12 cellular contexts compared by ENCODE assay signal in the genomic region with DNA sequence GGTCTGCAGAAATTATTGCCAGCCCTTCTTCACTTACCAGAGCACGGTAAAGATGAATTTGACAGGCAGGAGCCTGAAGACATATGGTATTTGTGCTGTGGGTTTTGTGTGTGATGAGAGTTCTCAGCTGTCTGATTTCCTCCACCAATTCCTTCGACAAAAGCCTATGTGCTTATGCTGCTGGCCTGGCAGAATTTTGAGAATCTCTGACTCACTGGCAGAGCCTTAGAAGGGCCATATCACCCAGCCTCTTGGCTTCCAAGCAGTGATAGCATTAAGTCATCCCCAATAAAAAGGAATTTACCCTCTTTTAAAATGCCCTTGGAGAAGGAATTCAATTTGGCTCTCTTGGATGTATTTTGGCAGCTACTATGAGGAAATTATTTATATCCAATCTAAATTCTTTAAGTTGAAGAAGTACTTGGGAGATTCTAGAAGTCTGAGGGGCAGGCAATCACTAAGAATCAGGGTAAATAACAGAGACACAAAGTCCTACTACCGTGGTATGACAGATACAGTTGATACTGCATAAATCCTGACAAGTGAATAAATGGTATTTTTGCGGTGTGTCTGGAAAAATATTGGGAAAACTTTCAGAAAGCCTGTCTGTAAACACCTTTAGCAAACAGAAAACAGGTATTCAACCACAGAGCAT.
DNase-seq lines count a peak whose midpoint lies in the region; ATAC-seq and TF ChIP-seq lines count a peak whose summit lies in the region.
"Had no signal": no experiment of that assay in that cellular context is flagged by ENCODE, and none has a peak within 500 bp of the region (broad histone marks: within the 10 kb centered on the region; RNA-seq: fewer than 3 reads in every experiment).

No MANE protein-coding gene starts in this region.

- in situ Hi-C loops in G401 (cut with HindIII; ENCODE audit: low sequenced_read_pairs) = no loop called here

- H3K9me3 ChIP-seq in breast epithelium = no peaks in the 10 kb centered on the region
- H3K9me3 ChIP-seq: psoas muscle had no signal

- TF ChIP-seq CTCF in dorsolateral prefrontal cortex (IDR thresholded peaks at IDR 0.05 in 54 of 56, conservative IDR thresholded peaks at IDR 0.05 in 2 of 56; ENCODE audit: low read depth in 1 of 56, partially characterized antibody in 56 of 56) = no peak
- TF ChIP-seq CTCF in breast epithelium (IDR thresholded peaks at IDR 0.05) = no peak

- no peaks in the 10 kb centered on the region for H3K36me3 ChIP-seq in breast epithelium

- no peak for ATAC-seq in GM18861 (IDR thresholded peaks at IDR 0.05; ENCODE audit: unreplicated experiment)

- TF ChIP-seq POLR2A in breast epithelium (IDR thresholded peaks at IDR 0.05) = no peak

- peak; percentile 37 for DNase-seq in G401 (ENCODE audit: low spot score)
- peak; percentile 68 for DNase-seq in NCI-H69 (lab: John Stamatoyannopoulos, UW)
- no peak for DNase-seq in dorsolateral prefrontal cortex
- DNase-seq in skeletal muscle cell (ENCODE audit: low read depth) = peak; percentile 26
- no peak for DNase-seq in breast epithelium (ENCODE audit: low spot score in 2 of 2)
- no peak for DNase-seq in stimulated activated CD4-positive, alpha-beta T cell treated with anti-CD3 and anti-CD28 coated beads, Interleukin-2, amount 100 ng/mL, for 48 hours
- DNase-seq in effector CD4-positive, alpha-beta T cell = no peak
- DNase-seq: DMS79; psoas muscle; Right ventricle myocardium superior; stimulated activated CD4-positive, alpha-beta T cell treated with anti-CD3 and anti-CD28 coated beads, Interleukin-4, amount 100 ng/mL, for 4 hours had no signal

- intact Hi-C loops in dorsolateral prefrontal cortex (cut with DNase I) (loop anchor here (2.0 to 10.0 kb wide), 6 partner anchors 102 to 515 kb away; partner anchors contain the start of gene ATXN7L1 (in 2 of the 2)), breast epithelium (cut with DNase I; ENCODE audit: low total_unique reads) (loop anchor here (10.0 kb wide), 1 partner anchor 385 kb away; no protein-coding TSS in a partner anchor)

- H3K27ac ChIP-seq in dorsolateral prefrontal cortex (peak overlapping the region in 50 of 59 donors; percentile 16 to 83 (median 68)), breast epithelium (no peak overlapping the region)
- H3K27ac ChIP-seq: psoas muscle had no signal

- no peaks in the 10 kb centered on the region for H3K4me1 ChIP-seq in breast epithelium

- H3K4me3 ChIP-seq in dorsolateral prefrontal cortex = peak overlapping the region in 2 of 59 donors; percentile 4 to 27
- H3K4me3 ChIP-seq in skeletal muscle cell (ENCODE audit: low read depth, low read length) = no peak overlapping the region
- H3K4me3 ChIP-seq in breast epithelium = no peak overlapping the region
- H3K4me3 ChIP-seq: psoas muscle had no signal

- H3K27me3 ChIP-seq in dorsolateral prefrontal cortex = no peaks in the 10 kb centered on the region
- no peaks in the 10 kb centered on the region for H3K27me3 ChIP-seq in breast epithelium

Comparison
In these comparisons a context has a peak if more than half of its experiments do, and no peak if none do; other contexts are left out.
1. DNase-seq: peak in G401 (single experiment), NCI-H69 (single experiment) and skeletal muscle cell (single experiment); none in dorsolateral prefrontal cortex (0 of 10), breast epithelium (0 of 2), stimulated activated CD4-positive, alpha-beta T cell treated with anti-CD3 and anti-CD28 coated beads, Interleukin-2, amount 100 ng/mL, for 48 hours (0 of 2) and effector CD4-positive, alpha-beta T cell (single experiment).
2. H3K27ac ChIP-seq: peak in dorsolateral prefrontal cortex (50 of 59); none in breast epithelium (0 of 2).